In the genomic region with DNA sequence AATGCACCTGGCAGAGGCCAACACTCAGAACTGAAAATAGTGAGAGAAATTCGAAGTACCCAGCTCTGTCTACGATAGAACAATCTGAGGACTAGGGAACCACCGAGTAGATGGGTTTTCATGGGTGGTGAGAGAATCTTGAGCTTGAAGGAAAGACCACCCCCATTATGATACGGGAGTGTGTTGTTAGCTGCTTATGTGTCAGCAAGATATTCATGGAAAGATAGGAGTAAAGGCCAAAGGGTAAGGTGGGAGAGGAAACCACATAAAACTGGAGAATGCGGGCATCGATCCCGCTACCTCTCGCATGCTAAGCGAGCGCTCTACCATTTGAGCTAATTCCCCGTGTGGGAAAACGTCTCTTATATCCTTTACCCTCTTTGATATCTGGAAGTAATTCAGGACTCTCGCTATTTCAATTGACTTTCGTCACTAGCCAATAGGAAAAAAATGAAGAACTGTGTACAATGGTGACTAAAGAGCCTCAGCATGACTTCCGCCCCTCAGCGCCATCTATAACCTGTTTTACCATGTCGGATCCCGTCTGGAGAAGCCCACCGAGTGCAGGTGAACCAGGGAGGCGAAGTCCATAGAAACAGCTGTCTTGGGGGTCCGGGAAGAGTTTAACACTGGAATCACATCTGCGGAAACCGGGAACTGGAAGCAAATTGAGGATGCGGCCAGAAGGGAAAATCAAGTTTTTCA, we compare ENCODE assay signal across 8 cellular contexts. TPM values are rescaled to one million over a fixed set of nuclear protein-coding genes. Genes with fewer than 3 reads are reported as not detected.
DNase-seq lines count a peak whose midpoint lies in the region; ATAC-seq and TF ChIP-seq lines count a peak whose summit lies in the region.

No MANE protein-coding gene starts in this region.

- peak; percentile 59 for ATAC-seq in activated T-helper 17 cell treated with anti-CD3 and anti-CD28 coated beads, Interleukin-2, amount 50 U/mL, for 72 hours (replicated peaks)
- ATAC-seq in foreskin keratinocyte (peak; percentile 67), GM18861 (IDR thresholded peaks at IDR 0.05; ENCODE audit: unreplicated experiment) (no peak)

- no peak for TF ChIP-seq CTCF in foreskin keratinocyte (conservative IDR thresholded peaks at IDR 0.05)

- H3K4me1 Mint-ChIP-seq in CD8-positive, alpha-beta memory T cell: peaks cover 27 to 42% (median 33%) of the 10 kb centered on the region in 3 donors
- peaks cover 24% of the 10 kb centered on the region for H3K4me1 Mint-ChIP-seq in activated T-helper 17 cell treated with anti-CD3 and anti-CD28 coated beads, Interleukin-2, amount 50 U/mL, for 72 hours

- POLR2A ChIA-PET in CD8-positive, alpha-beta memory T cell (lab: Charles Lee): interaction anchor here (0.6 to 1.1 kb wide), 3 partner anchors 34 to 298 kb away, joined by 3 to 9 read pairs (median 3); partner anchors contain the start of gene HMGN4

- H3K36me3 Mint-ChIP-seq in CD8-positive, alpha-beta memory T cell: peaks cover 0 to 7% (median 4%) of the 10 kb centered on the region in 3 donors
- H3K36me3 Mint-ChIP-seq in activated T-helper 17 cell treated with anti-CD3 and anti-CD28 coated beads, Interleukin-2, amount 50 U/mL, for 72 hours (ENCODE audit: low read depth): peaks cover 31% of the 10 kb centered on the region

- peak overlapping the region; percentile 69 for H3K27ac ChIP-seq in CD8-positive, alpha-beta memory T cell (ENCODE audit: low read depth, low read length)
- H3K27ac ChIP-seq in HUES6 (ENCODE audit: low read depth, low read length): no peak overlapping the region
- H3K27ac ChIP-seq in foreskin keratinocyte: no peak overlapping the region

- H3K27me3 ChIP-seq in CD8-positive, alpha-beta memory T cell (ENCODE audit: insufficient read depth, low read length, poor library complexity, severe bottlenecking): no peaks in the 10 kb centered on the region
- H3K27me3 ChIP-seq in HUES6 (ENCODE audit: control insufficient read depth, insufficient read depth, low read length) (no peaks in the 10 kb centered on the region), NT2/D1 (ENCODE audit: insufficient read depth, insufficient read length) (no peaks in the 10 kb centered on the region), foreskin keratinocyte (no peaks in the 10 kb centered on the region), neuron (ENCODE audit: insufficient read depth, low read length) (peaks cover 14% of the 10 kb centered on the region)

- H3K9ac ChIP-seq in HUES6 (ENCODE audit: low read length) (peak overlapping the region; percentile 27), NT2/D1 (ENCODE audit: insufficient read length, low read depth) (peak overlapping the region; percentile 66)

- H3K36me3 ChIP-seq in CD8-positive, alpha-beta memory T cell (ENCODE audit: insufficient read depth, low read length): no peaks in the 10 kb centered on the region
- H3K36me3 ChIP-seq in HUES6 (ENCODE audit: control insufficient read depth, insufficient read depth, low read length) (no peaks in the 10 kb centered on the region), NT2/D1 (ENCODE audit: insufficient read depth, insufficient read length, low read length) (no peaks in the 10 kb centered on the region), neuron (ENCODE audit: insufficient read depth, low read length) (no peaks in the 10 kb centered on the region)

- H3K27me3 Mint-ChIP-seq in CD8-positive, alpha-beta memory T cell: peaks cover 3 to 19% of the 10 kb centered on the region in 2 donors
- H3K27me3 Mint-ChIP-seq in activated T-helper 17 cell treated with anti-CD3 and anti-CD28 coated beads, Interleukin-2, amount 50 U/mL, for 72 hours: no peaks in the 10 kb centered on the region

- peak overlapping the region; percentile 71 to 100 (median 93) for H3K27ac Mint-ChIP-seq in CD8-positive, alpha-beta memory T cell
- peak overlapping the region; percentile 99 for H3K27ac Mint-ChIP-seq in activated T-helper 17 cell treated with anti-CD3 and anti-CD28 coated beads, Interleukin-2, amount 50 U/mL, for 72 hours

- peak overlapping the region; percentile 94 for H2AFZ ChIP-seq in neuron (ENCODE audit: low read depth, low read length)

- no peaks in the 10 kb centered on the region for H3K9me3 ChIP-seq in CD8-positive, alpha-beta memory T cell (ENCODE audit: low read length)
- H3K9me3 ChIP-seq in HUES6 (ENCODE audit: control insufficient read depth, insufficient read depth, low read depth, low read length) (no peaks in the 10 kb centered on the region), NT2/D1 (ENCODE audit: insufficient read depth, low read length) (no peaks in the 10 kb centered on the region), neuron (ENCODE audit: low read length) (no peaks in the 10 kb centered on the region)

- H3K4me3 ChIP-seq in CD8-positive, alpha-beta memory T cell (ENCODE audit: low read length): peak overlapping the region; percentile 80
- H3K4me3 ChIP-seq in HUES6 (ENCODE audit: low read depth, low read length): peak overlapping the region; percentile 76
- H3K4me3 ChIP-seq in NT2/D1 (ENCODE audit: insufficient read length, low read depth): peak overlapping the region; percentile 62
- peak overlapping the region; percentile 84 for H3K4me3 ChIP-seq in neuron (ENCODE audit: low read length)

- CTCF ChIA-PET in CD8-positive, alpha-beta memory T cell (lab: Charles Lee): interaction anchor here (0.6 to 7.8 kb wide), 16 partner anchors 9 to 565 kb away, joined by 3 to 97 read pairs (median 4); partner anchors contain the start of gene ABT1

- H3K4me1 ChIP-seq in CD8-positive, alpha-beta memory T cell (ENCODE audit: insufficient read depth, low read length): peaks cover 6% of the 10 kb centered on the region
- H3K4me1 ChIP-seq in HUES6 (ENCODE audit: control insufficient read depth, insufficient read depth, low read length) (0 out of 2 replicates have a peak, but pooled peaks cover 4% of the 10 kb centered on the region), NT2/D1 (ENCODE audit: insufficient read depth, insufficient read length) (no peaks in the 10 kb centered on the region), foreskin keratinocyte (peaks cover 5% of the 10 kb centered on the region), neuron (ENCODE audit: insufficient read depth, low read length) (no peaks in the 10 kb centered on the region)

- DNase-seq in CD8-positive, alpha-beta memory T cell: peak in 3 of 5 donors; percentile 63 to 72 (median 69)
- peak; percentile 72 for DNase-seq in NT2/D1 (ENCODE audit: low read depth, low spot score)
- DNase-seq in foreskin keratinocyte: peak; percentile 84 to 94
- DNase-seq in NCI-H1048 (lab: John Stamatoyannopoulos, UW): no peak

- peak overlapping the region; percentile 79 to 98 (median 92) for H3K4me3 Mint-ChIP-seq in CD8-positive, alpha-beta memory T cell
- H3K4me3 Mint-ChIP-seq in activated T-helper 17 cell treated with anti-CD3 and anti-CD28 coated beads, Interleukin-2, amount 50 U/mL, for 72 hours: peak overlapping the region; percentile 94

- H3K9me3 Mint-ChIP-seq in CD8-positive, alpha-beta memory T cell: peaks cover 0 to 11% (median 6%) of the 10 kb centered on the region in 5 donors
- H3K9me3 Mint-ChIP-seq in activated T-helper 17 cell treated with anti-CD3 and anti-CD28 coated beads, Interleukin-2, amount 50 U/mL, for 72 hours: peaks cover 8% of the 10 kb centered on the region

RNA-seq across cellular contexts. Expression of gene ABT1, which starts 25.0 kb away (rescaled TPM):
- 10 to 100 TPM; 34.5 to 36.1 TPM for total RNA-seq in CD8-positive, alpha-beta memory T cell
- polyA plus RNA-seq in CD8-positive, alpha-beta memory T cell: 39.7 TPM
- 10 to 100 TPM; 24.5 to 30.0 TPM for total RNA-seq in activated T-helper 17 cell treated with anti-CD3 and anti-CD28 coated beads, Interleukin-2, amount 50 U/mL, for 72 hours
- 21.0 and 22.2 TPM in 2 replicates for total RNA-seq in foreskin keratinocyte
- 21.1 and 22.5 TPM in 2 replicates for polyA plus RNA-seq in foreskin keratinocyte

RNA-seq across cellular contexts. Expression of gene HMGN4, which starts 33.6 kb away (rescaled TPM):
- total RNA-seq in CD8-positive, alpha-beta memory T cell: 10 to 100 TPM; 90.0 to 91.4 TPM
- polyA plus RNA-seq in CD8-positive, alpha-beta memory T cell: 166 TPM
- total RNA-seq in activated T-helper 17 cell treated with anti-CD3 and anti-CD28 coated beads, Interleukin-2, amount 50 U/mL, for 72 hours: 10 to 100 TPM; 84.3 to 90.3 TPM
- total RNA-seq in foreskin keratinocyte: 71.0 and 77.1 TPM in 2 replicates
- polyA plus RNA-seq in foreskin keratinocyte: 35.9 and 43.7 TPM in 2 replicates
